Comparison of ENCODE assay signal across 2 cellular contexts in the genomic region with DNA sequence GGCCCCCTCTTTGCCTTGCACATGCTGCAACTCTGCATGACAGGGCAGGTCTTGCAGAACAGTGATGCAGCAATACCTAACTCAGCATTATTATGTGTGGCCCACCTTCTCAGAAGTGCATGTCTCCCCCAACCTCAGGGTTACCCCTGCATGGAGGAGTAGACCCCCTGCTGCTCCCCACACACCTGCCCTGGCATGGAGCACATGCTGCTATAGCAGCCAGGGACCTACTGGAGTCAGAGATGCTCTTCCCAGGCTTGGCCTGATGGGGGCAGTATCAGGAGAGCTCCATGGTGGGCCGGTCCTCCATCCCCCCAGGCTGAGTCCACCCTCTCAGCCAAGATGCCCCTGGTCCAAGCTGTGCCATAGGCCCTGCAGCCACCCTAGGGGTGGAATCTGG.
TF ChIP-seq lines count a peak whose summit lies in the region.

No MANE protein-coding gene starts in this region.

TF ChIP-seq in HCT116, 20 proteins besides CTCF, POLR2A, EP300 and RAD21 (continued from another document):
- TF ChIP-seq, protein P1, sequence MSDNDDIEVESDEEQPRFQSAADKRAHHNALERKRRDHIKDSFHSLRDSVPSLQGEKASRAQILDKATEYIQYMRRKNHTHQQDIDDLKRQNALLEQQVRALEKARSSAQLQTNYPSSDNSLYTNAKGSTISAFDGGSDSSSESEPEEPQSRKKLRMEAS (IDR thresholded peaks at IDR 0.05), result no peak
- TF ChIP-seq ATF3 (IDR thresholded peaks at IDR 0.05), result no peak
- TF ChIP-seq ZFX (IDR thresholded peaks at IDR 0.05), result no peak
- no peak for TF ChIP-seq CBX3 (IDR thresholded peaks at IDR 0.05; ENCODE audit: low read depth)
- no peak for TF ChIP-seq TCF7L2 (IDR thresholded peaks at IDR 0.05; ENCODE audit: borderline replicate concordance, extremely low read depth, insufficient read depth, insufficient read length)
- no peak for TF ChIP-seq EZH2 (IDR thresholded peaks at IDR 0.05)
- TF ChIP-seq YY1 (IDR thresholded peaks at IDR 0.05; ENCODE audit: extremely low read depth, insufficient replicate concordance, low read depth, low read length), result no peak
- no peak for TF ChIP-seq CEBPB (IDR thresholded peaks at IDR 0.05; ENCODE audit: low read depth)
- no peak for TF ChIP-seq ZBTB33 (IDR thresholded peaks at IDR 0.05; ENCODE audit: extremely low read depth, insufficient replicate concordance, low read length)
- no peak for TF ChIP-seq ZNF274 (IDR thresholded peaks at IDR 0.05; ENCODE audit: low read depth, low read length)
- TF ChIP-seq, protein P2, sequence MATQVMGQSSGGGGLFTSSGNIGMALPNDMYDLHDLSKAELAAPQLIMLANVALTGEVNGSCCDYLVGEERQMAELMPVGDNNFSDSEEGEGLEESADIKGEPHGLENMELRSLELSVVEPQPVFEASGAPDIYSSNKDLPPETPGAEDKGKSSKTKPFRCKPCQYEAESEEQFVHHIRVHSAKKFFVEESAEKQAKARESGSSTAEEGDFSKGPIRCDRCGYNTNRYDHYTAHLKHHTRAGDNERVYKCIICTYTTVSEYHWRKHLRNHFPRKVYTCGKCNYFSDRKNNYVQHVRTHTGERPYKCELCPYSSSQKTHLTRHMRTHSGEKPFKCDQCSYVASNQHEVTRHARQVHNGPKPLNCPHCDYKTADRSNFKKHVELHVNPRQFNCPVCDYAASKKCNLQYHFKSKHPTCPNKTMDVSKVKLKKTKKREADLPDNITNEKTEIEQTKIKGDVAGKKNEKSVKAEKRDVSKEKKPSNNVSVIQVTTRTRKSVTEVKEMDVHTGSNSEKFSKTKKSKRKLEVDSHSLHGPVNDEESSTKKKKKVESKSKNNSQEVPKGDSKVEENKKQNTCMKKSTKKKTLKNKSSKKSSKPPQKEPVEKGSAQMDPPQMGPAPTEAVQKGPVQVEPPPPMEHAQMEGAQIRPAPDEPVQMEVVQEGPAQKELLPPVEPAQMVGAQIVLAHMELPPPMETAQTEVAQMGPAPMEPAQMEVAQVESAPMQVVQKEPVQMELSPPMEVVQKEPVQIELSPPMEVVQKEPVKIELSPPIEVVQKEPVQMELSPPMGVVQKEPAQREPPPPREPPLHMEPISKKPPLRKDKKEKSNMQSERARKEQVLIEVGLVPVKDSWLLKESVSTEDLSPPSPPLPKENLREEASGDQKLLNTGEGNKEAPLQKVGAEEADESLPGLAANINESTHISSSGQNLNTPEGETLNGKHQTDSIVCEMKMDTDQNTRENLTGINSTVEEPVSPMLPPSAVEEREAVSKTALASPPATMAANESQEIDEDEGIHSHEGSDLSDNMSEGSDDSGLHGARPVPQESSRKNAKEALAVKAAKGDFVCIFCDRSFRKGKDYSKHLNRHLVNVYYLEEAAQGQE (IDR thresholded peaks at IDR 0.05; ENCODE audit: low read depth), result no peak
- TF ChIP-seq SP1 (IDR thresholded peaks at IDR 0.05; ENCODE audit: low read depth), result no peak
- no peak for TF ChIP-seq EZH2phosphoT487 (IDR thresholded peaks at IDR 0.05; ENCODE audit: borderline replicate concordance)
- TF ChIP-seq JUND (IDR thresholded peaks at IDR 0.05), result no peak
- no peak for TF ChIP-seq SIN3A (IDR thresholded peaks at IDR 0.05; ENCODE audit: low read depth)
- TF ChIP-seq ELF1 (IDR thresholded peaks at IDR 0.05; ENCODE audit: borderline replicate concordance, low read depth), result no peak
- no peak for TF ChIP-seq FOSL1 (IDR thresholded peaks at IDR 0.05; ENCODE audit: low read depth)

TF ChIP-seq in neural cell, 6 proteins besides CTCF, POLR2A, EP300 and RAD21 (continued from another document):
- TF ChIP-seq, protein P2 (IDR thresholded peaks at IDR 0.05; ENCODE audit: borderline replicate concordance), result no peak
- TF ChIP-seq MXI1 (conservative IDR thresholded peaks at IDR 0.05; ENCODE audit: poor library complexity, severe bottlenecking) (no peak), EZH2 (IDR thresholded peaks at IDR 0.05; ENCODE audit: borderline replicate concordance, insufficient read depth, low read length, poor library complexity, severe bottlenecking) (no peak), POLR2AphosphoS5 (IDR thresholded peaks at IDR 0.05) (no peak)
